ENCODE assay signal across 21 cellular contexts in the genomic region with DNA sequence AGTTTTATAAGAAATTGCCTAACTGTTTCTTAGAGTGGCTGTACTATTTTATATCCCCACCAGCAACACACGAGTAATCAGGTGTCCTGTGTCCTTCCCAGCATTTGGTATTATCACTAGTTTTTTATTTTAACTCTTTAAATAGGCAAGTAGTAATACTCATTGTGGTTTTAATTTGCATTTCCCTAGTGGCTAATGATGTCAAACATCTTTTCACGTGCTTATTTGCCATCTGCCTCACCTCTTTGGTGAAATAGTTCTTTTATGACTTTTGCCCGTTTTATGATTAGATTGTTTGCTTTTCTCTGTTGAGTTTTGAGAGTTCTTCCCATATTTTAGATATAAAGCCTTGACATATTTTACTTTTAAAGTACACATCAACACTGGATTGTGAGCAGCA.
"Had no signal": no experiment of that assay in that cellular context is flagged by ENCODE, and none has a peak within 500 bp of the region (broad histone marks: within the 10 kb centered on the region; RNA-seq: fewer than 3 reads in every experiment).

No MANE protein-coding gene starts in this region.

- H3K4me2 ChIP-seq: smooth muscle cell had no signal

- H3K27ac ChIP-seq: adrenal gland, breast epithelium, gastroesophageal sphincter, heart left ventricle, neutrophil, pancreas, right lobe of liver, thoracic aorta, upper lobe of right lung had no signal

- H3K27ac Mint-ChIP-seq: activated naive CD4-positive, alpha-beta T cell treated with anti-CD3 and anti-CD28 coated beads, Interleukin-2, amount 50 U/mL, for 24 hours; natural killer cell treated with Interleukin-12 subunit alpha and Interleukin-12 subunit beta and Interleukin-15 and Interleukin-18, amount 100 ng/mL, for 72 hours had no signal

- H3K36me3 Mint-ChIP-seq: activated naive CD4-positive, alpha-beta T cell treated with anti-CD3 and anti-CD28 coated beads, Interleukin-2, amount 50 U/mL, for 24 hours; natural killer cell treated with Interleukin-12 subunit alpha and Interleukin-12 subunit beta and Interleukin-15 and Interleukin-18, amount 100 ng/mL, for 72 hours had no signal

- H3K4me1 ChIP-seq: pancreas had no signal

- DNase-seq: activated CD4-positive, alpha-beta T cell treated with anti-CD3 and anti-CD28 coated beads, Interleukin-2, amount 50 U/mL, for 48 hours; activated gamma-delta T cell; adrenal gland; cortex of kidney; effector CD4-positive, alpha-beta T cell; heart left ventricle; kidney glomerular epithelial cell; left ventricle myocardium superior; pancreas; right lobe of liver; stimulated activated CD4-positive, alpha-beta T cell treated with anti-CD3 and anti-CD28 coated beads, Interleukin-4, amount 100 ng/mL, for 1 hour; upper lobe of right lung had no signal

- H3K4me3 Mint-ChIP-seq: activated naive CD4-positive, alpha-beta T cell treated with anti-CD3 and anti-CD28 coated beads, Interleukin-2, amount 50 U/mL, for 24 hours; natural killer cell treated with Interleukin-12 subunit alpha and Interleukin-12 subunit beta and Interleukin-15 and Interleukin-18, amount 100 ng/mL, for 72 hours had no signal

- H3K36me3 ChIP-seq: adrenal gland, breast epithelium, gastroesophageal sphincter, heart left ventricle, neutrophil, pancreas, right lobe of liver, thoracic aorta, upper lobe of right lung had no signal

- H3K4me3 ChIP-seq: adrenal gland, breast epithelium, gastroesophageal sphincter, heart left ventricle, pancreas, right lobe of liver, smooth muscle cell, thoracic aorta, upper lobe of right lung had no signal

- H3K9me3 ChIP-seq: adrenal gland, breast epithelium, gastroesophageal sphincter, heart left ventricle, neutrophil, pancreas, right lobe of liver, thoracic aorta, upper lobe of right lung had no signal

- H3K27me3 ChIP-seq: adrenal gland, breast epithelium, gastroesophageal sphincter, heart left ventricle, right lobe of liver had no signal

- FAIRE-seq: astrocyte, pancreas, TTC549 had no signal

- ATAC-seq: gastroesophageal sphincter; heart left ventricle; left ventricle myocardium superior; natural killer cell treated with Interleukin-12 subunit alpha and Interleukin-12 subunit beta and Interleukin-15 and Interleukin-18, amount 100 ng/mL, for 72 hours; pancreas; right lobe of liver; upper lobe of right lung had no signal

- H3K9me3 Mint-ChIP-seq: activated naive CD4-positive, alpha-beta T cell treated with anti-CD3 and anti-CD28 coated beads, Interleukin-2, amount 50 U/mL, for 24 hours; natural killer cell treated with Interleukin-12 subunit alpha and Interleukin-12 subunit beta and Interleukin-15 and Interleukin-18, amount 100 ng/mL, for 72 hours had no signal
